In the genomic region with DNA sequence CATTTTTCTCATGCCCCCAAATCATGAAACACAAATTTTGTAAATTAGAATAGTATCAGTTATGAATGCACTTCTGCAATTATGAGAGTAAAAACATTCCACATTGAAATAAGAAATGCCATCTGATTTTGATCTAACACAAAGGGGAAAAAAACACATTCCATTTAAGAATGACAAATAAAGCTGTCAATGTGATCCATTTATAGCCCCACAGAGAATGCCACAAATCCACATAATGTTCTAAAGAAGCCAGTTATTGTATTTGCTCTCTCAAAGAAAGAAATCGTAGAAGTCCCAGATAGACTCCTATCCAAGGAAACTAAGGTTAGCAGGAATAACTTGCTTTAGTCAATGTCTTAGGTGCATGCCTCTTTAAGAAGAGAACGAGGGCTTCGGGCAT, we compare ENCODE assay signal across 29 cellular contexts. TPM values are rescaled to one million over a fixed set of nuclear protein-coding genes. Genes with fewer than 3 reads are reported as not detected.
"Had no signal": no experiment of that assay in that cellular context is flagged by ENCODE, and none has a peak within 500 bp of the region (broad histone marks: within the 10 kb centered on the region; RNA-seq: fewer than 3 reads in every experiment).

No MANE protein-coding gene starts in this region.

- DNase-seq: activated B cell treated with CpG ODN at 0.5 μM for 24 hours; activated CD4-positive, alpha-beta T cell treated with anti-CD3 and anti-CD28 coated beads for 1 hour; activated CD4-positive, alpha-beta T cell treated with anti-CD3 and anti-CD28 coated beads, Interleukin-2, amount 10 ng/mL, durations not matched to agents 24 days and 14 days; activated CD4-positive, alpha-beta T cell treated with anti-CD3 and anti-CD28 coated beads, Interleukin-2, amount 50 U/mL, for 48 hours; activated CD8-positive, alpha-beta memory T cell treated with anti-CD3 and anti-CD28 coated beads, Interleukin-2, amount 10 ng/mL, durations not matched to agents 7 days and 5 days; activated effector memory CD4-positive, alpha-beta T cell treated with anti-CD3 and anti-CD28 coated beads, Interleukin-2, amount 50 U/mL, for 16 hours; activated naive CD4-positive, alpha-beta T cell treated with Interleukin-2 at 50 U/mL for 16 hours; activated naive CD8-positive, alpha-beta T cell treated with anti-CD3 and anti-CD28 coated beads, Interleukin-2, amount 50 U/mL, for 24 hours; activated T-cell treated with anti-CD3 and anti-CD28 coated beads, Interleukin-2, amount 50 U/mL, for 4 hours; amniotic stem cell; body of pancreas; central memory CD4-positive, alpha-beta T cell; NCI-H2029; NCI-H2107; NCI-H2171 treated with DMSO at 0.1 percent for 48 hours; NCI-H226; NCI-H510A; NCI-H526 treated with DMSO at 0.1 percent for 48 hours; NCI-H82; RPMI8226; SW 1271 had no signal

- H3K9me3 ChIP-seq: ascending aorta, body of pancreas had no signal

- H3K27me3 ChIP-seq: ascending aorta, body of pancreas had no signal

- FAIRE-seq: bronchial epithelial cell had no signal

- ATAC-seq: activated CD8-positive, alpha-beta memory T cell treated with anti-CD3 and anti-CD28 coated beads, Interleukin-2, amount 10 ng/mL, durations not matched to agents 7 days and 5 days; activated naive CD4-positive, alpha-beta T cell treated with anti-CD3 and anti-CD28 coated beads, Interleukin-2, amount 50 U/mL, for 72 hours; activated naive CD8-positive, alpha-beta T cell treated with anti-CD3 and anti-CD28 coated beads, Interleukin-2, amount 50 U/mL, for 24 hours; activated T-cell treated with anti-CD3 and anti-CD28 coated beads, Interleukin-2, amount 50 U/mL, for 4 hours; body of pancreas; Panc1; Right ventricle myocardium inferior had no signal

- H3K4me1 ChIP-seq: ascending aorta had no signal

- H3K4me3 ChIP-seq: ascending aorta, body of pancreas, SK-N-MC had no signal

- H3K36me3 ChIP-seq: ascending aorta had no signal

- H3K27ac ChIP-seq: ascending aorta, SK-N-MC had no signal

RNA-seq across cellular contexts. Expression of a gene that starts 48.7 kb away (rescaled TPM):
- total RNA-seq: activated CD4-positive, alpha-beta T cell treated with anti-CD3 and anti-CD28 coated beads, Interleukin-2, amount 10 ng/mL, durations not matched to agents 24 days and 14 days; OCI-LY7; T-helper 1 cell treated with Interleukin-12 subunit alpha and Interleukin-12 subunit beta and Interleukin-4 antibody, amounts not matched to agents 30 ng/mL and 1 ng/mL, for 36 hours had no signal
